In the genomic region with DNA sequence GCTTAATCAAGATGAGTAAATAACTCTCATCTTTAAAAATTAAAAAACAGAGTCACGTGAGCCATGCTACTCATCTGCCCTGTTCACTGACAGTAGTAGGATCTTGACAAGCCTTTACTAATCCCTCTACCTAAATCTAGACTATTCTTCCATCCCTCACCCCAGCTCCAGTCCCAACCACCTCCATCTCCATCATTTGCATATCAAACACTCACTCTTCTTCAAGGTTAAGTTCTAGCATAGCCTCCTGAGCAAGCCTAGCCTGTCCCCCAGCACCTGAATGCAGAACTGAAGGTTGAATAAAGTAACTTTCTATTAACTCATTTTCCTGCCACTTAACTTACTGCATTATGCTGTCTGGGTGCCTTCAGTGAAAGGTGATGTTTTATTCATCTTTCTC, we compare ENCODE assay signal across 26 cellular contexts.
DNase-seq lines count a peak whose midpoint lies in the region; ATAC-seq, FAIRE-seq and TF ChIP-seq lines count a peak whose summit lies in the region.
"Had no signal": no experiment of that assay in that cellular context is flagged by ENCODE, and none has a peak within 500 bp of the region (broad histone marks: within the 10 kb centered on the region; RNA-seq: fewer than 3 reads in every experiment).

No MANE protein-coding gene starts in this region.

- H3K4me3 Mint-ChIP-seq in GM23338 (no peak overlapping the region), WTC11 (no peak overlapping the region)
- H3K4me3 Mint-ChIP-seq: B cell; CD4-positive, alpha-beta T cell; CD8-positive, alpha-beta T cell had no signal

- H3K4me1 ChIP-seq in GM23338 (ENCODE audit: insufficient read depth) (no peaks in the 10 kb centered on the region), H1 (replicated peaks in 1 of 4; ENCODE audit: control insufficient read depth in 3 of 4, insufficient read depth in 4 of 4, low read length in 3 of 4) (no peaks in the 10 kb centered on the region)
- H3K4me1 ChIP-seq: A549; BLaER1 treated with 17β-estradiol and CSF1 and Interleukin-3, amounts not matched to agents 10 nM and 100 nM had no signal

- WGBS in H1 (ENCODE audit: extremely low coverage in 1 of 2, insufficient coverage in 1 of 2, insufficient read length in 1 of 2, insufficient replicate concordance in 2 of 2, low coverage in 1 of 2, low lambda C conversion rate in 2 of 2, missing lambda C conversion rate in 1 of 2), 2 experiments: 26% methylated on average over 1 of the region's 1 CpG; no CpG with 5 or more reads in 1 of the 2 experiments

- no peak overlapping the region for H3K4ac ChIP-seq in H1 (replicated peaks; ENCODE audit: insufficient read length, low read depth, low read length)

- no peaks in the 10 kb centered on the region for H3K9me2 ChIP-seq in GM23338 (ENCODE audit: insufficient read depth)

- peak; percentile 28 for DNase-seq in GM23338 (ENCODE audit: low spot score)
- DNase-seq in WTC11 (ENCODE audit: low spot score): no peak
- DNase-seq in H1 (ENCODE audit: low read depth in 1 of 2, low spot score in 2 of 2): no peak
- peak; percentile 15 for DNase-seq in iPS DF 19.7 (ENCODE audit: low read depth, low spot score)
- no peak for DNase-seq in COLO668 (lab: John Stamatoyannopoulos, UW; ENCODE audit: unreplicated experiment)
- DNase-seq in H54 (ENCODE audit: insufficient read length, low spot score): no peak
- no peak for DNase-seq in glomerular visceral epithelial cell (ENCODE audit: extremely low spot score)
- DNase-seq: AML-193; CD4-positive, alpha-beta T cell; CD8-positive, alpha-beta T cell; COR-L47; DMS 273 treated with DMSO at 0.1 percent for 48 hours; DMS153; DMS53; DMS79; DND-41; EL; GDM1 had no signal

- no peak overlapping the region for H3K18ac ChIP-seq in H1 (ENCODE audit: extremely low read depth, low read length)

- H3K79me2 ChIP-seq in GM23338 (replicated peaks; ENCODE audit: insufficient read depth) (no peaks in the 10 kb centered on the region), H1 (ENCODE audit: control insufficient read depth in 1 of 2, insufficient read depth in 2 of 2, low read length in 2 of 2) (no peaks in the 10 kb centered on the region)

- POLR2A ChIA-PET in WTC11 (lab: Charles Lee) (no interaction called here), H1 (lab: Charles Lee; ENCODE audit: partially characterized antibody) (no interaction called here)

- no peak overlapping the region for H2BK120ac ChIP-seq in H1 (replicated peaks; ENCODE audit: low read depth, low read length)

- H3K4me1 Mint-ChIP-seq in GM23338 (peaks cover 7% of the 10 kb centered on the region), WTC11 (peaks cover 7% of the 10 kb centered on the region)
- H3K4me1 Mint-ChIP-seq: B cell had no signal

- no peak overlapping the region for H2BK15ac ChIP-seq in H1 (ENCODE audit: low read length)

- H2BK5ac ChIP-seq in H1 (ENCODE audit: low read depth, low read length): no peak overlapping the region

- no peak for TF ChIP-seq EP300 in H1 (IDR thresholded peaks at IDR 0.05; ENCODE audit: borderline replicate concordance in 1 of 2, low read depth in 2 of 2, low read length in 2 of 2)

- H3K79me1 ChIP-seq in H1 (ENCODE audit: low read depth, low read length): no peaks in the 10 kb centered on the region

- no peaks in the 10 kb centered on the region for H3K27me3 ChIP-seq in GM23338 (ENCODE audit: insufficient read depth)
- no peaks in the 10 kb centered on the region for H3K27me3 ChIP-seq in H1 (replicated peaks in 1 of 4; ENCODE audit: control insufficient read depth in 3 of 4, extremely low read depth in 1 of 4, insufficient read depth in 3 of 4, low read length in 3 of 4)
- H3K27me3 ChIP-seq: BLaER1 treated with 17β-estradiol and CSF1 and Interleukin-3, amounts not matched to agents 10 nM and 100 nM had no signal

- TF ChIP-seq POLR2A in H1 (IDR thresholded peaks at IDR 0.05; ENCODE audit: control extremely low read depth in 1 of 2, low read depth in 2 of 2, low read length in 2 of 2): no peak
- TF ChIP-seq POLR2A in H54 (IDR thresholded peaks at IDR 0.05; ENCODE audit: low read depth, low read length): no peak

- no peak overlapping the region for H2BK12ac ChIP-seq in H1 (ENCODE audit: low read depth, low read length)

- H3K27me3 Mint-ChIP-seq in GM23338 (ENCODE audit: insufficient read depth, low read depth, poor library complexity) (no peaks in the 10 kb centered on the region), WTC11 (ENCODE audit: low read depth) (no peaks in the 10 kb centered on the region)
- H3K27me3 Mint-ChIP-seq: B cell had no signal

- H2AK5ac ChIP-seq in H1 (ENCODE audit: low read depth, low read length): no peak overlapping the region

- no peaks in the 10 kb centered on the region for H3K23me2 ChIP-seq in H1 (ENCODE audit: low read depth, low read length)

- ATAC-seq in GM23338: peak; percentile 67
- ATAC-seq in WTC11: peak; percentile 92
- ATAC-seq: A549; CD8-positive, alpha-beta T cell; GM12878 had no signal

- H3K4me2 ChIP-seq in GM23338 (no peak overlapping the region), H1 (ENCODE audit: insufficient read depth in 1 of 2, low read depth in 2 of 2, low read length in 2 of 2) (no peak overlapping the region)
- H3K4me2 ChIP-seq: A549; BLaER1 treated with 17β-estradiol and CSF1 and Interleukin-3, amounts not matched to agents 10 nM and 100 nM had no signal

- H3K9me3 Mint-ChIP-seq in GM23338 (no peaks in the 10 kb centered on the region), WTC11 (peaks cover 4% of the 10 kb centered on the region; the same call in 1 of the 2 replicates)

- no peak overlapping the region for H4K5ac ChIP-seq in H1 (ENCODE audit: insufficient read length, low read depth, low read length)

- H3K36me3 Mint-ChIP-seq in GM23338 (ENCODE audit: low read depth): no peaks in the 10 kb centered on the region
- H3K36me3 Mint-ChIP-seq in WTC11: no peaks in the 10 kb centered on the region
- H3K36me3 Mint-ChIP-seq: CD8-positive, alpha-beta T cell had no signal

- peak; percentile 76 for FAIRE-seq in H1 (lab: Jason Lieb, UNC)
- FAIRE-seq in H54 (lab: Jason Lieb, UNC): no peak
- FAIRE-seq: A549, GM12878, GM12892, GM18507 had no signal

- H2AFZ ChIP-seq in GM23338 (no peak overlapping the region), H1 (ENCODE audit: low read length) (no peak overlapping the region)

- no peak overlapping the region for H4K91ac ChIP-seq in H1 (replicated peaks; ENCODE audit: insufficient read length, low read length)

- no peak overlapping the region for H3K56ac ChIP-seq in H1 (replicated peaks; ENCODE audit: insufficient read length, low read depth, low read length)

- no peak; a peak in 1 of 4 replicates for TF ChIP-seq RAD21 in H1 (IDR thresholded peaks at IDR 0.05 in 1 of 2, conservative IDR thresholded peaks at IDR 0.05 in 1 of 2; ENCODE audit: low read depth in 2 of 2, low read length in 2 of 2)

- H4K8ac ChIP-seq in H1 (ENCODE audit: extremely low read depth, insufficient read depth, low read length): no peak overlapping the region

- H4K20me1 ChIP-seq in GM23338 (replicated peaks; ENCODE audit: insufficient read depth): no peaks in the 10 kb centered on the region
- no peaks in the 10 kb centered on the region for H4K20me1 ChIP-seq in H1 (replicated peaks in 1 of 2; ENCODE audit: control insufficient read depth in 1 of 2, insufficient read depth in 2 of 2, low read length in 2 of 2)
- H4K20me1 ChIP-seq: BLaER1 treated with 17β-estradiol and CSF1 and Interleukin-3, amounts not matched to agents 10 nM and 100 nM had no signal

- CTCF ChIA-PET in WTC11 (lab: Charles Lee) (no interaction called here), H1 (lab: Charles Lee; ENCODE audit: partially characterized antibody) (no interaction called here)

- no peak overlapping the region for H3K14ac ChIP-seq in H1 (ENCODE audit: insufficient read length)

- no peak overlapping the region for H3K9ac ChIP-seq in H1 (replicated peaks in 1 of 4; ENCODE audit: extremely low read depth in 1 of 4, low read depth in 3 of 4, low read length in 3 of 4)
- H3K9ac ChIP-seq: BLaER1 treated with 17β-estradiol and CSF1 and Interleukin-3, amounts not matched to agents 10 nM and 100 nM had no signal

- no peaks in the 10 kb centered on the region for H3F3A ChIP-seq in GM23338 (replicated peaks; ENCODE audit: low read depth)

- no peak overlapping the region for H2BK20ac ChIP-seq in H1 (ENCODE audit: low read length)

- TF ChIP-seq CTCF in GM23338 (conservative IDR thresholded peaks at IDR 0.05; ENCODE audit: low read depth in 2 of 2): no peak
- no peak for TF ChIP-seq CTCF in WTC11 (IDR thresholded peaks at IDR 0.05)
- no peak for TF ChIP-seq CTCF in H1 (IDR thresholded peaks at IDR 0.05; ENCODE audit: control extremely low read depth in 1 of 3, insufficient read depth in 1 of 3, low read depth in 1 of 3, low read length in 3 of 3)

- no peaks in the 10 kb centered on the region; a peak in 1 of 4 replicates for H3K9me3 ChIP-seq in H1 (ENCODE audit: insufficient read depth in 2 of 2, low read depth in 1 of 2, low read length in 1 of 2)
- H3K9me3 ChIP-seq: A549 had no signal

- H3K4me3 ChIP-seq in GM23338 (no peak overlapping the region), H1 (ENCODE audit: extremely low read depth in 1 of 4, insufficient read depth in 2 of 4, low read depth in 3 of 4, low read length in 4 of 4) (no peak overlapping the region)
- H3K4me3 ChIP-seq: A549; BLaER1 treated with 17β-estradiol and CSF1 and Interleukin-3, amounts not matched to agents 10 nM and 100 nM; GM12878 had no signal

- H3K36me3 ChIP-seq in GM23338 (ENCODE audit: insufficient read depth) (no peaks in the 10 kb centered on the region), H1 (ENCODE audit: control insufficient read depth in 2 of 4, insufficient read depth in 4 of 4, low read length in 3 of 4) (no peaks in the 10 kb centered on the region; a peak in 1 of 8 replicates)
- H3K36me3 ChIP-seq: BLaER1 treated with 17β-estradiol and CSF1 and Interleukin-3, amounts not matched to agents 10 nM and 100 nM had no signal

- H3K27ac ChIP-seq in GM23338 (ENCODE audit: low read depth) (no peak overlapping the region), H1 (ENCODE audit: low read depth, low read length) (no peak overlapping the region)
- H3K27ac ChIP-seq: 22Rv1; A549; BLaER1 treated with 17β-estradiol and CSF1 and Interleukin-3, amounts not matched to agents 10 nM and 100 nM; C4-2B had no signal

- no peak overlapping the region for H3K23ac ChIP-seq in H1 (ENCODE audit: insufficient read length)

- H3K27ac Mint-ChIP-seq in GM23338 (no peak overlapping the region), WTC11 (no peak overlapping the region)
- H3K27ac Mint-ChIP-seq: B cell; CD4-positive, alpha-beta T cell; CD8-positive, alpha-beta T cell had no signal

TF ChIP-seq in GM23338, 12 proteins besides CTCF, POLR2A, EP300 and RAD21 (continues in another document):
- no peak for TF ChIP-seq EZH2 (IDR thresholded peaks at IDR 0.05; ENCODE audit: low read depth, unreplicated experiment)

TF ChIP-seq in WTC11, 78 proteins besides CTCF, POLR2A, EP300 and RAD21 (continues in another document):
- TF ChIP-seq OVOL2 (CRISPR knock-in tag; IDR thresholded peaks at IDR 0.05; ENCODE audit: borderline replicate concordance): no peak

TF ChIP-seq in H1, 55 proteins besides CTCF, POLR2A, EP300 and RAD21:
- no peak for TF ChIP-seq ZNF274 (IDR thresholded peaks at IDR 0.05; ENCODE audit: borderline replicate concordance, extremely low read depth, low read length)
- no peak for TF ChIP-seq CHD2 (IDR thresholded peaks at IDR 0.05; ENCODE audit: low read length)
- no peak for TF ChIP-seq SP2 (IDR thresholded peaks at IDR 0.05; ENCODE audit: low read length)
TF ChIP-seq in H1: peak in this region for 0.

Comparison
In these comparisons a context has a peak if more than half of its experiments do, and no peak if none do; other contexts are left out.
1. DNase-seq: peak in GM23338 (single experiment) and iPS DF 19.7 (single experiment); none in WTC11 (single experiment), H1 (0 of 2), COLO668 (single experiment), H54 (single experiment) and glomerular visceral epithelial cell (single experiment).